12 cellular contexts compared by ENCODE assay signal in the genomic region with DNA sequence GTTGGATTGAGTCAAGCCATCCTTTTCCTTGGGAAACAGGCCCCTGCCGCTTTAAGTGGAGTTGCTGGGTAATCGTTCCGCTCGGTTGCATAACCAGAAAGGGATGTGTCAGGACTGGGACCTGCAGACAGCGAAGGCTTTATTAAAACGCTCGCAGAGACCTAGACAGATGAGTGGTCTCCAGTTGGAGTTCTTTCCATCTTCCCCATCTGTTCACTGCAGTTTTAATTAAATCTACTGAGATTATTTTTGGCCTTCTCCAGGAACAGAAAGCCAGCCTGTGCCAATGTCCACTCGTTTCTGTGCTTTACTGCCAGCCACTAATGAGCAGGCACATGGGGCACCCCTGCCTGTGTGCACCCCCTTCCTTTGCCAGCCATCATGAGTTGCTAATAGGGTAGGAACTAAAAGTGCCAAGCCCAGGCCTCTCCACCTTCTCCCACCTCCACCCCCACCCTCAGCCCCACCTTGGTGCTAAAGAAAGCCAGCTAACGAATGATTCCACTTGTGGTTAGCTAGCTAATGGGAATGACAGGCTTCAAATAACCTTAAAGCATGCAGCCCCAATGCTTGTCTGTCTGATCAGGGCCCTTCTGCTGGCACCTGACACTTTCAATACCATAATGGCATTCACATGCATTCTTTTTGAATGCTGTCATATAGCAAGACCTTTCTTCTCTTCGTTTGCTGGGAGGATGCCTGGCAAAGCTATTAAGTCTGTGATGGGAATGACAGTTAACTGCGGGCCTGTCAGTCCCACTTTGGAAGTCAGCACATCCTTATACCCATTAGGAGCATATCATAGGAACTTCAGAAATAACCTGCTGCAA.
DNase-seq lines count a peak whose midpoint lies in the region; ATAC-seq, FAIRE-seq and TF ChIP-seq lines count a peak whose summit lies in the region.
"Had no signal": no experiment of that assay in that cellular context is flagged by ENCODE, and none has a peak within 500 bp of the region (broad histone marks: within the 10 kb centered on the region; RNA-seq: fewer than 3 reads in every experiment).

No MANE protein-coding gene starts in this region.

- ATAC-seq in HepG2 (no peak), GM19463 (IDR thresholded peaks at IDR 0.05; ENCODE audit: unreplicated experiment) (no peak)

- FAIRE-seq in HepG2 (lab: Jason Lieb, UNC), result no peak

- peaks cover 0 to 31% (median 16%) of the 10 kb centered on the region in 11 experiments; a peak in 11 of 22 replicates for H3K36me3 ChIP-seq in BLaER1 treated with 17β-estradiol and CSF1 and Interleukin-3, amounts not matched to agents 10 nM and 100 nM
- H3K36me3 ChIP-seq in WERI-Rb-1 (no peaks in the 10 kb centered on the region), HepG2 (replicated peaks in 1 of 2; ENCODE audit: control insufficient read depth in 1 of 2, insufficient read depth in 2 of 2, low read length in 2 of 2) (no peaks in the 10 kb centered on the region)

- DNase-seq in NCI-H187 (lab: John Stamatoyannopoulos, UW) (peak; percentile 73 to 76), WERI-Rb-1 (peak; percentile 84), HepG2 (ENCODE audit: low spot score) (no peak), AG20443 (ENCODE audit: low spot score) (no peak), DMS53 treated with DMSO at 0.1 percent for 48 hours (lab: John Stamatoyannopoulos, UW; ENCODE audit: unreplicated experiment) (no peak)
- DNase-seq in activated CD8-positive, alpha-beta memory T cell treated with anti-CD3 and anti-CD28 coated beads for 24 hours, result no peak
- DNase-seq: activated CD4-positive, CD25-positive, alpha-beta regulatory T cell treated with anti-CD3 and anti-CD28 coated beads, Interleukin-2, amount 50 U/mL, for 72 hours; activated effector memory CD4-positive, alpha-beta T cell treated with anti-CD3 and anti-CD28 coated beads, Interleukin-2, amount 50 U/mL, for 16 hours; dermis blood vessel endothelial cell; SHP77 had no signal

- no TSS peak for BruUV-seq in HepG2 (replicated peaks; lab: Mats Ljungman, UMichigan)

- no peaks in the 10 kb centered on the region for H3K27me3 ChIP-seq in BLaER1 treated with 17β-estradiol and CSF1 and Interleukin-3, amounts not matched to agents 10 nM and 100 nM
- H3K27me3 ChIP-seq in WERI-Rb-1 (ENCODE audit: insufficient read depth, low read depth, severe bottlenecking) (no peaks in the 10 kb centered on the region), HepG2 (ENCODE audit: control insufficient read depth in 1 of 2, insufficient read depth in 2 of 2, low read length in 2 of 2) (no peaks in the 10 kb centered on the region; a peak in 1 of 5 replicates)

- TF ChIP-seq CTCF in WERI-Rb-1 (IDR thresholded peaks at IDR 0.05; ENCODE audit: low read depth, low read length) (no peak), HepG2 (CRISPR knock-in tag; IDR thresholded peaks at IDR 0.05) (no peak)

- POLR2A ChIA-PET in HepG2 (lab: Yijun Ruan, JAX), result no interaction called here

- in situ Hi-C loops in HepG2 (cut with HindIII; ENCODE audit: extremely low pct_ligation_motif_present, low pct_unique_long_range_greater_than_20kb), result no loop called here

- H3K9ac ChIP-seq in BLaER1 treated with 17β-estradiol and CSF1 and Interleukin-3, amounts not matched to agents 10 nM and 100 nM, result no peak overlapping the region
- no peak overlapping the region for H3K9ac ChIP-seq in HepG2 (ENCODE audit: insufficient read depth, low read depth, low read length)

- TF ChIP-seq RAD21 in HepG2 (CRISPR knock-in tag; IDR thresholded peaks at IDR 0.05), result no peak

- CTCF ChIA-PET in HepG2 (lab: Yijun Ruan, JAX; ENCODE audit: low intra/inter-chr PET ratio, low total read pairs), result no interaction called here

- no peak overlapping the region for H2AFZ ChIP-seq in HepG2 (ENCODE audit: low read length)

- TF ChIP-seq POLR2A in HepG2 (IDR thresholded peaks at IDR 0.05; ENCODE audit: insufficient read depth in 1 of 2, low read depth in 2 of 2, low read length in 2 of 2), result no peak

- H3K4me2 ChIP-seq in BLaER1 treated with 17β-estradiol and CSF1 and Interleukin-3, amounts not matched to agents 10 nM and 100 nM, result peak overlapping the region in 9 of 11 experiments; percentile 18 to 62 (median 37); a peak in 14 of 22 replicates
- 0 out of 2 replicates have a peak overlapping the region, but pooled peaks have one; percentile 20 for H3K4me2 ChIP-seq in HepG2 (ENCODE audit: low read depth, low read length)

- H3K4me3 ChIP-seq in BLaER1 treated with 17β-estradiol and CSF1 and Interleukin-3, amounts not matched to agents 10 nM and 100 nM, result no peak overlapping the region
- no peak overlapping the region for H3K4me3 ChIP-seq in WERI-Rb-1 (ENCODE audit: low read depth, low read length)
- no peak overlapping the region for H3K4me3 ChIP-seq in HepG2 (replicated peaks in 1 of 3; ENCODE audit: insufficient read depth in 1 of 3, low read depth in 2 of 3, low read length in 3 of 3)

- no peaks in the 10 kb centered on the region for H3K79me2 ChIP-seq in HepG2 (ENCODE audit: insufficient read depth, low read length)

- 32% methylated on average over 10 of the region's 11 CpGs for WGBS in HepG2 (ENCODE audit: low lambda C conversion rate)

- no peaks in the 10 kb centered on the region for H4K20me1 ChIP-seq in BLaER1 treated with 17β-estradiol and CSF1 and Interleukin-3, amounts not matched to agents 10 nM and 100 nM
- H4K20me1 ChIP-seq in HepG2 (ENCODE audit: insufficient read depth, low read length), result no peaks in the 10 kb centered on the region

- no peak overlapping the region for H3K27ac ChIP-seq in BLaER1 treated with 17β-estradiol and CSF1 and Interleukin-3, amounts not matched to agents 10 nM and 100 nM
- H3K27ac ChIP-seq in WERI-Rb-1, result peak overlapping the region; percentile 70
- no peak overlapping the region for H3K27ac ChIP-seq in HepG2 (ENCODE audit: extremely low read length, insufficient read depth, low read length)

- peaks cover 8 to 57% (median 36%) of the 10 kb centered on the region in 10 experiments for H3K4me1 ChIP-seq in BLaER1 treated with 17β-estradiol and CSF1 and Interleukin-3, amounts not matched to agents 10 nM and 100 nM
- peaks cover 33% of the 10 kb centered on the region for H3K4me1 ChIP-seq in HepG2 (ENCODE audit: insufficient read depth, low read length)

- intact Hi-C loops in HepG2 (cut with micrococcal nuclease; ENCODE audit: unreplicated experiment), result no loop called here

- peaks cover 0 to 28% (median 10%) of the 10 kb centered on the region in 11 experiments; a peak in 11 of 22 replicates for H3K9me3 ChIP-seq in BLaER1 treated with 17β-estradiol and CSF1 and Interleukin-3, amounts not matched to agents 10 nM and 100 nM (replicated peaks in 1 of 11)
- H3K9me3 ChIP-seq in WERI-Rb-1 (ENCODE audit: severe bottlenecking) (no peaks in the 10 kb centered on the region), HepG2 (ENCODE audit: low read length) (no peaks in the 10 kb centered on the region)

- TF ChIP-seq EP300 in HepG2 (IDR thresholded peaks at IDR 0.05; ENCODE audit: low read depth in 2 of 2, low read length in 2 of 2), result no peak
- no peak for TF ChIP-seq EP300 in HepG2 (CRISPR knock-in tag; IDR thresholded peaks at IDR 0.05; ENCODE audit: borderline replicate concordance)

TF ChIP-seq in HepG2, 621 proteins besides CTCF, POLR2A, EP300 and RAD21 (continues in another document):
- TF ChIP-seq CC2D1A (CRISPR knock-in tag; IDR thresholded peaks at IDR 0.05) (no peak), ZSCAN30 (CRISPR knock-in tag; IDR thresholded peaks at IDR 0.05) (no peak), MYNN (CRISPR knock-in tag; IDR thresholded peaks at IDR 0.05; ENCODE audit: low read depth) (no peak), KDM5A (IDR thresholded peaks at IDR 0.05; ENCODE audit: borderline replicate concordance, low read length) (no peak), SRF (IDR thresholded peaks at IDR 0.05; ENCODE audit: low read depth, low read length) (no peak), HOXA5 (CRISPR knock-in tag; IDR thresholded peaks at IDR 0.05) (no peak), JUND (CRISPR knock-in tag; IDR thresholded peaks at IDR 0.05) (no peak), ZNF761 (CRISPR knock-in tag; conservative IDR thresholded peaks at IDR 0.05) (no peak), TP53 (CRISPR knock-in tag; conservative IDR thresholded peaks at IDR 0.05) (no peak)
- TF ChIP-seq, protein P1, sequence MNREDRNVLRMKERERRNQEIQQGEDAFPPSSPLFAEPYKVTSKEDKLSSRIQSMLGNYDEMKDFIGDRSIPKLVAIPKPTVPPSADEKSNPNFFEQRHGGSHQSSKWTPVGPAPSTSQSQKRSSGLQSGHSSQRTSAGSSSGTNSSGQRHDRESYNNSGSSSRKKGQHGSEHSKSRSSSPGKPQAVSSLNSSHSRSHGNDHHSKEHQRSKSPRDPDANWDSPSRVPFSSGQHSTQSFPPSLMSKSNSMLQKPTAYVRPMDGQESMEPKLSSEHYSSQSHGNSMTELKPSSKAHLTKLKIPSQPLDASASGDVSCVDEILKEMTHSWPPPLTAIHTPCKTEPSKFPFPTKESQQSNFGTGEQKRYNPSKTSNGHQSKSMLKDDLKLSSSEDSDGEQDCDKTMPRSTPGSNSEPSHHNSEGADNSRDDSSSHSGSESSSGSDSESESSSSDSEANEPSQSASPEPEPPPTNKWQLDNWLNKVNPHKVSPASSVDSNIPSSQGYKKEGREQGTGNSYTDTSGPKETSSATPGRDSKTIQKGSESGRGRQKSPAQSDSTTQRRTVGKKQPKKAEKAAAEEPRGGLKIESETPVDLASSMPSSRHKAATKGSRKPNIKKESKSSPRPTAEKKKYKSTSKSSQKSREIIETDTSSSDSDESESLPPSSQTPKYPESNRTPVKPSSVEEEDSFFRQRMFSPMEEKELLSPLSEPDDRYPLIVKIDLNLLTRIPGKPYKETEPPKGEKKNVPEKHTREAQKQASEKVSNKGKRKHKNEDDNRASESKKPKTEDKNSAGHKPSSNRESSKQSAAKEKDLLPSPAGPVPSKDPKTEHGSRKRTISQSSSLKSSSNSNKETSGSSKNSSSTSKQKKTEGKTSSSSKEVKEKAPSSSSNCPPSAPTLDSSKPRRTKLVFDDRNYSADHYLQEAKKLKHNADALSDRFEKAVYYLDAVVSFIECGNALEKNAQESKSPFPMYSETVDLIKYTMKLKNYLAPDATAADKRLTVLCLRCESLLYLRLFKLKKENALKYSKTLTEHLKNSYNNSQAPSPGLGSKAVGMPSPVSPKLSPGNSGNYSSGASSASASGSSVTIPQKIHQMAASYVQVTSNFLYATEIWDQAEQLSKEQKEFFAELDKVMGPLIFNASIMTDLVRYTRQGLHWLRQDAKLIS (CRISPR knock-in tag; IDR thresholded peaks at IDR 0.05), result no peak
- TF ChIP-seq, protein P2, sequence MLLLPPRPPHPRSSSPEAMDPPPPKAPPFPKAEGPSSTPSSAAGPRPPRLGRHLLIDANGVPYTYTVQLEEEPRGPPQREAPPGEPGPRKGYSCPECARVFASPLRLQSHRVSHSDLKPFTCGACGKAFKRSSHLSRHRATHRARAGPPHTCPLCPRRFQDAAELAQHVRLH (CRISPR knock-in tag; IDR thresholded peaks at IDR 0.05; ENCODE audit: borderline replicate concordance, low read depth), result no peak

Comparison
In these comparisons a context has a peak if more than half of its experiments do, and no peak if none do; other contexts are left out.
1. DNase-seq: peak in NCI-H187 (2 of 2) and WERI-Rb-1 (single experiment); none in HepG2 (single experiment), AG20443 (single experiment), DMS53 treated with DMSO at 0.1 percent for 48 hours (single experiment) and activated CD8-positive, alpha-beta memory T cell treated with anti-CD3 and anti-CD28 coated beads for 24 hours (single experiment).